Comparison of ENCODE assay signal across 8 cellular contexts in the genomic region with DNA sequence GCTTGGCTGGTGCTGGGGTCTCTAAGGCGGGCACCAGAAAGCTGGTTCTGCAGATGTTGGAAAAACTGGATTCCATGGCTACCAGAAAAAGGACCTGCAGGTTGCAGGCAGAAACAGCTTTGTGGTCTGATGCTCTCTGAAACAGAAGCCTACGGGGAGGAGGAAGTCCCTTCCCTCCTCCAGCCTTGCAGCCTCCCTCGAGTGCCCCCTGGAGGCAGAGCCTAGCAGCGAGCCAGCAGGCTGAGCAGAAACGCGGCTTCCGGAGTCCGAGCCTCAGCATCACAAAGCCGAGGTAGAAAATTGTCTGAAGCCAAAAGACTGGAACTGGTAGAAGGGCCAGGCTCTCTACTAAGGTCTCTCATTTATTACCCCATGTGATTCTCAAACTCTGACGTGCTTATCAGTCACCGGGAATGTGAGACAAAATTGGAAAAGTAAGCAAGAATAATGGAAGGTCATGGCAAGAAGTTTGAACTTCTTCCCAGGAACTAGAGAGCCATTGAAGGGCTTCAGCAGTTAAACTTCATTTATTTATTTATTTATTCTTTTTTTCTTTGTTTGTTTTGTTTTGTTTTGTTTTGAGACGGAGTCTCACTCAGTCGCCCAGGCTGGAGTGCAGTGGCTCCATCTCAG.
A peak's percentile ranks its signal among the peaks of the same experiment; 100 is the strongest.
DNase-seq lines count a peak whose midpoint lies in the region; ATAC-seq, FAIRE-seq and TF ChIP-seq lines count a peak whose summit lies in the region.

No MANE protein-coding gene starts in this region.

- H3K4me1 ChIP-seq in upper lobe of right lung = peaks cover 10% of the 10 kb centered on the region

- H3K27me3 ChIP-seq in upper lobe of right lung = no peaks in the 10 kb centered on the region

- in situ Hi-C loops in SK-MEL-5 (cut with HindIII; ENCODE audit: low pct_unique_long_range_greater_than_20kb, low sequenced_read_pairs) = no loop called here

- H3K36me3 ChIP-seq in upper lobe of right lung = no peaks in the 10 kb centered on the region

- intact Hi-C loops in upper lobe of right lung (cut with DNase I) = loop anchor here (5.0 kb wide), 1 partner anchor 95 kb away; no protein-coding TSS in a partner anchor

- ATAC-seq in upper lobe of right lung = peak; percentile 99

- FAIRE-seq in H54 (lab: Jason Lieb, UNC) = peak; percentile 53

- TF ChIP-seq CTCF in LNCaP clone FGC (IDR thresholded peaks at IDR 0.05; ENCODE audit: control insufficient read depth, extremely low read depth, insufficient read depth) = peak; percentile 97
- TF ChIP-seq CTCF in upper lobe of right lung (IDR thresholded peaks at IDR 0.05) = peak; percentile 93

- no peaks in the 10 kb centered on the region for H3K9me3 ChIP-seq in upper lobe of right lung

- TF ChIP-seq POLR2A in H54 (IDR thresholded peaks at IDR 0.05; ENCODE audit: low read depth, low read length) = no peak

- H3K4me3 ChIP-seq in LNCaP clone FGC (ENCODE audit: low read depth, low read length) (no peak overlapping the region), upper lobe of right lung (no peak overlapping the region)

- H3K27ac ChIP-seq in upper lobe of right lung = no peak overlapping the region

- DNase-seq in GM03348 (ENCODE audit: low spot score) (peak; percentile 91), H54 (ENCODE audit: insufficient read length, low spot score) (peak; percentile 76), LNCaP clone FGC (ENCODE audit: low read depth) (peak; percentile 40), SK-MEL-5 (ENCODE audit: low read depth, low spot score) (peak; percentile 89), glomerular endothelial cell (ENCODE audit: extremely low read depth, low read depth, low spot score) (peak; percentile 33), pons (ENCODE audit: low spot score) (peak; percentile 83), upper lobe of right lung (peak; percentile 94)
- peak; percentile 76 to 89 (median 83) for DNase-seq in activated naive CD4-positive, alpha-beta T cell (lab: John Stamatoyannopoulos, UW)

Comparison
In these comparisons a context has a peak if more than half of its experiments do, and no peak if none do; other contexts are left out.
1. DNase-seq: peak in every context shown above with its lines; median percentile 94 in upper lobe of right lung; 91 in GM03348; 89 in SK-MEL-5; 83 in activated naive CD4-positive, alpha-beta T cell; 83 in pons; 76 in H54; 40 in LNCaP clone FGC; 33 in glomerular endothelial cell.